ENCODE assay signal across 8 cellular contexts in the genomic region with DNA sequence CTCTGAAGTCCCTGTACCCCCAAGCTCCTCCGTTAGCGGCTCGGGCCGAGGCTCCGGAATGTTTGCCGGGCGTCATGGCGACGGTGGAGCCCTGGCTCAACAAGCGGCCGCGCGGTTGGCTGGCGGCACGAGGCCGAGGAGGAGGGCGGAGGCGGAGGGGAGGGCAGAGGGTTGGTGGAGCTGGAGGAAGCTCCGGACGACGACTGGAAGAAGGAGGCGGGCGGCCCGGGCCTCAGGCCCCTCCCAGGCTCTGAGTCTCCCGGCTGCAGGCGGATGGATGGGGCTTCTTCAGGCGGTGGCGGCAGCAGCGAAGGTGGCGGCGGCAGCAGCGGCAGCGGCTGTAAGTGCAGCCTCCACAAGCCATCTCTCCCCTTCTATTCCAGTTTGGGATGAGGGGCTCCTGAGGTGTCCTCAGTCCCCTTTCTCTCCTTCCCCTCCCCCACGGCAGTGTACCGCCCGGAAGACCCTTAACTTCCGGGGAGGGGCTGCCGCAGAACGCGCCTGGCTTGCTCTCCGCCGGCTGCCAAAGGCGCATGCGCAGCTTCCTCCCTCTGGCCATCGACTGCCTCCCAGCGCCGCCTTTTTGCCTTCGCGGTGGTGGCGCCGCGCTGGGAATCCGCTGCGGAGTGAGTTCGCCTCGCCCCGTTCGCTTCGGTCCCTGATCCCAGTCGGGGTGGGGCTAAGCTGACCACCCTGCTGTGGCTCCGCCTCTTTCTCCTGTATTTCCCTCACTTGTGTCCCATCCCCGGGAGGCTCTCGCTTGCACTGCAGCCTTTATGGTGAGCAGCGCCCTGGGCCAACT. TPM values are rescaled to one million over a fixed set of nuclear protein-coding genes. Genes with fewer than 3 reads are reported as not detected.
DNase-seq lines count a peak whose midpoint lies in the region; ATAC-seq, FAIRE-seq and TF ChIP-seq lines count a peak whose summit lies in the region.

A gene with protein sequence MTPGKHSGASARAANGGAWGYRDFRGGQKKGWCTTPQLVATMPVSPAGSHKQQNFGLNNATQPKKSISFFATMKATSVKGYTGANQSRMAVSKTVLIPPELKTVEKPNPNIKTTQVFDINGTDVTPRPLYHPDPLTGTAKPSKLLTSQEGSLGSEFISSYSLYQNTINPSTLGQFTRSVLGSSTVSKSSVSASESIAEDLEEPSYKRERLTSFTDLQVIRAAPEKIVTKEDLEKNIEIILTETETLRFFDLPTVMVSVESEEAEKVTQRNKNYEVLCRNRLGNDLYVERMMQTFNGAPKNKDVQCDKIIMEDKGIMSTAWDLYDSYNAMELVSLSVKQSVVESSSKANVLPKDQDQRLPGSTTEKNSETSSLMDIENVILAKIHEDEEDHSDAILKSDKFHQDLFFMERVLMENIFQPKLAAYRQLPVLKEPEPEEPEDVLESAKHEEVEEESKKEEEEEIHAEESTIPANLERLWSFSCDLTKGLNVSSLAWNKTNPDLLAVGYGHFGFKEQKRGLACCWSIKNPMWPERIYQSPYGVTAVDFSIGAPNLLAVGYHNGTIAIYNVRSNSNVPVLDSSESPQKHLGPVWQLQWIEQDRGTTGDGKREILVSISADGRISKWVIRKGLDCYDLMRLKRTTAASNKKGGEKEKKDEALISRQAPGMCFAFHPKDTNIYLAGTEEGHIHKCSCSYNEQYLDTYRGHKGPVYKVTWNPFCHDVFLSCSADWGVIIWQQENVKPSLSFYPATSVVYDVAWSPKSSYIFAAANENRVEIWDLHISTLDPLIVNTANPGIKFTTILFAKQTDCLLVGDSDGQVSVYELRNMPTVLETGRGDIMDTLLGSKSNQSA (minus strand): TSS at position 101 of the 802 bp plus-strand sequence. CDS start 25 bp downstream, at position 76.
A gene (plus strand): TSS at position 235 of the 802 bp plus-strand sequence. CDS start 39 bp downstream, at position 274.

- TF ChIP-seq POLR2A in H1 (IDR thresholded peaks at IDR 0.05; ENCODE audit: control extremely low read depth in 1 of 2, low read depth in 2 of 2, low read length in 2 of 2): peak; percentile 79 to 97

- H2BK5ac ChIP-seq in H1 (ENCODE audit: low read depth, low read length): peak within 1 kb of the TSS; percentile 91
- peak within 1 kb of the TSS; percentile 91 for H2BK5ac ChIP-seq in mesenchymal stem cell (ENCODE audit: low read depth, low read length, poor library complexity, severe bottlenecking)

- H2BK12ac ChIP-seq in H1 (ENCODE audit: low read depth, low read length) (peak within 1 kb of the TSS; percentile 86), mesenchymal stem cell (ENCODE audit: low read length in 2 of 2) (peak within 1 kb of the TSS in 1 of 2 experiments; percentile 40)

- H3K4me1 Mint-ChIP-seq in Calu3 (ENCODE audit: low read depth, unreplicated experiment): peaks cover 18% of the 10 kb centered on the region

- peak within 1 kb of the TSS; percentile 99 for H3K27ac Mint-ChIP-seq in Calu3 (ENCODE audit: unreplicated experiment)

- intact Hi-C loops in Calu3 (cut with micrococcal nuclease; ENCODE audit: unreplicated experiment): no loop called here

- peaks cover 3 to 47% of the 10 kb centered on the region in 2 experiments; a peak in 3 of 4 replicates for H3K79me2 ChIP-seq in H1 (ENCODE audit: control insufficient read depth in 1 of 2, insufficient read depth in 2 of 2, low read length in 2 of 2)

- H3K9me3 ChIP-seq in H1 (ENCODE audit: insufficient read depth in 2 of 2, low read depth in 1 of 2, low read length in 1 of 2): no peaks in the 10 kb centered on the region
- no peaks in the 10 kb centered on the region for H3K9me3 ChIP-seq in mesenchymal stem cell (ENCODE audit: control insufficient read depth, low read length)

- H2BK120ac ChIP-seq in H1 (replicated peaks; ENCODE audit: low read depth, low read length): no peak within 1 kb of the TSS
- H2BK120ac ChIP-seq in mesenchymal stem cell (ENCODE audit: low read depth, low read length): peak within 1 kb of the TSS; percentile 93

- H2AFZ ChIP-seq in H1 (ENCODE audit: low read length) (peak within 1 kb of the TSS; percentile 63), mesenchymal stem cell (ENCODE audit: low read depth, low read length) (peak within 1 kb of the TSS; percentile 64)

- H3K36me3 Mint-ChIP-seq in Calu3 (ENCODE audit: insufficient read depth, unreplicated experiment): peaks cover 34% of the 10 kb centered on the region

- H3K4me3 ChIP-seq in H1 (ENCODE audit: extremely low read depth in 1 of 4, insufficient read depth in 2 of 4, low read depth in 3 of 4, low read length in 4 of 4) (peak within 1 kb of the TSS; percentile 59 to 95 (median 83)), mesenchymal stem cell (ENCODE audit: insufficient read depth in 1 of 2, low read depth in 1 of 2, low read length in 2 of 2) (peak within 1 kb of the TSS; percentile 92 to 96)

- TF ChIP-seq EP300 in H1 (IDR thresholded peaks at IDR 0.05; ENCODE audit: borderline replicate concordance in 1 of 2, low read depth in 2 of 2, low read length in 2 of 2): peak in 1 of 2 experiments; percentile 31; a peak in 1 of 3 replicates

- H3K27me3 ChIP-seq in H1 (replicated peaks in 1 of 4; ENCODE audit: control insufficient read depth in 3 of 4, extremely low read depth in 1 of 4, insufficient read depth in 3 of 4, low read length in 3 of 4): no peaks in the 10 kb centered on the region
- H3K27me3 ChIP-seq in mesenchymal stem cell (ENCODE audit: control insufficient read depth in 1 of 2, insufficient read depth in 1 of 2, low read length in 2 of 2): no peaks in the 10 kb centered on the region

- no peaks in the 10 kb centered on the region for H3K27me3 Mint-ChIP-seq in Calu3 (ENCODE audit: unreplicated experiment)

- POLR2A ChIA-PET in H1 (lab: Charles Lee; ENCODE audit: partially characterized antibody): interaction anchor here (0.6 to 3.7 kb wide), 13 partner anchors 11 to 661 kb away, joined by 3 to 29 read pairs (median 3); a partner anchor contains a TSS

- H3K4me1 ChIP-seq in H1 (replicated peaks in 1 of 4; ENCODE audit: control insufficient read depth in 3 of 4, insufficient read depth in 4 of 4, low read length in 3 of 4) (peaks cover 0 to 11% (median 1%) of the 10 kb centered on the region in 4 experiments; a peak in 5 of 7 replicates), mesenchymal stem cell (ENCODE audit: control insufficient read depth, insufficient read depth, low read depth, low read length) (peaks cover 5% of the 10 kb centered on the region)

- H3K9ac ChIP-seq in H1 (replicated peaks in 1 of 4; ENCODE audit: extremely low read depth in 1 of 4, low read depth in 3 of 4, low read length in 3 of 4): peak within 1 kb of the TSS; percentile 73 to 90 (median 86)
- H3K9ac ChIP-seq in mesenchymal stem cell (ENCODE audit: low read length): peak within 1 kb of the TSS; percentile 99

- peak; percentile 92 for ATAC-seq in GM21390 (IDR thresholded peaks at IDR 0.05; ENCODE audit: unreplicated experiment)

- H3K79me1 ChIP-seq in H1 (ENCODE audit: low read depth, low read length) (0 out of 2 replicates have a peak, but pooled peaks cover 2% of the 10 kb centered on the region), mesenchymal stem cell (replicated peaks; ENCODE audit: low read length, poor library complexity, severe bottlenecking) (peaks cover 24% of the 10 kb centered on the region)

- H2BK20ac ChIP-seq in H1 (ENCODE audit: low read length): no peak within 1 kb of the TSS

- peak within 1 kb of the TSS; percentile 96 for H3K56ac ChIP-seq in H1 (replicated peaks; ENCODE audit: insufficient read length, low read depth, low read length)

- H3K27ac ChIP-seq in H1 (ENCODE audit: low read depth, low read length): peak within 1 kb of the TSS; percentile 92
- H3K27ac ChIP-seq in mesenchymal stem cell (ENCODE audit: low read length, poor library complexity, severe bottlenecking): peak within 1 kb of the TSS; percentile 97

- no peaks in the 10 kb centered on the region for H3K9me3 Mint-ChIP-seq in Calu3 (ENCODE audit: low read depth, unreplicated experiment)

- H3K4ac ChIP-seq in H1 (replicated peaks; ENCODE audit: insufficient read length, low read depth, low read length) (peak within 1 kb of the TSS; percentile 41), mesenchymal stem cell (ENCODE audit: low read depth in 1 of 2, low read length in 2 of 2) (peak within 1 kb of the TSS; percentile 90 to 92)

- FAIRE-seq in H1 (lab: Jason Lieb, UNC): peak; percentile 68

- TF ChIP-seq RAD21 in H1 (IDR thresholded peaks at IDR 0.05 in 1 of 2, conservative IDR thresholded peaks at IDR 0.05 in 1 of 2; ENCODE audit: low read depth in 2 of 2, low read length in 2 of 2): no peak; a peak in 1 of 4 replicates

- CTCF ChIA-PET in Calu3 (lab: Charles Lee) (interaction anchor here (0.6 to 1.0 kb wide), 5 partner anchors 10 to 225 kb away, joined by 3 read pairs; no protein-coding TSS in a partner anchor), H1 (lab: Charles Lee; ENCODE audit: partially characterized antibody) (interaction anchor here (0.8 to 2.1 kb wide), 4 partner anchors 8 to 78 kb away, joined by 3 to 6 read pairs (median 4); no protein-coding TSS in a partner anchor)

- 1% methylated on average over 51 of the region's 64 CpGs; no CpG with 5 or more reads in 1 of the 2 experiments for WGBS in H1 (ENCODE audit: extremely low coverage in 1 of 2, insufficient coverage in 1 of 2, insufficient read length in 1 of 2, insufficient replicate concordance in 2 of 2, low coverage in 1 of 2, low lambda C conversion rate in 2 of 2, missing lambda C conversion rate in 1 of 2), 2 experiments
- WGBS in mesenchymal stem cell: under 1% methylated on average over 46 of the region's 64 CpGs

- peaks cover 0 to 2% of the 10 kb centered on the region in 2 experiments for H4K20me1 ChIP-seq in H1 (replicated peaks in 1 of 2; ENCODE audit: control insufficient read depth in 1 of 2, insufficient read depth in 2 of 2, low read length in 2 of 2)

- H4K5ac ChIP-seq in H1 (ENCODE audit: insufficient read length, low read depth, low read length): peak within 1 kb of the TSS; percentile 96

- H2BK15ac ChIP-seq in H1 (ENCODE audit: low read length) (0 out of 2 replicates have a peak within 1 kb of the TSS, but pooled peaks have one; percentile 72), mesenchymal stem cell (ENCODE audit: low read depth, poor library complexity, severe bottlenecking) (peak within 1 kb of the TSS; percentile 92)

- TF ChIP-seq CTCF in Calu3 (IDR thresholded peaks at IDR 0.05; ENCODE audit: unreplicated experiment) (peak; percentile 17), H1 (IDR thresholded peaks at IDR 0.05; ENCODE audit: control extremely low read depth in 1 of 3, insufficient read depth in 1 of 3, low read depth in 1 of 3, low read length in 3 of 3) (no peak)

- H3K23ac ChIP-seq in H1 (ENCODE audit: insufficient read length): no peak within 1 kb of the TSS
- H3K23ac ChIP-seq in mesenchymal stem cell (ENCODE audit: low read length in 2 of 2): no peak within 1 kb of the TSS

- H3K18ac ChIP-seq in H1 (ENCODE audit: extremely low read depth, low read length) (peak within 1 kb of the TSS; percentile 96), mesenchymal stem cell (ENCODE audit: low read depth in 1 of 2, low read length in 2 of 2) (peak within 1 kb of the TSS; percentile 96 to 98)

- no TSS peak for BruUV-seq in Calu3 (replicated peaks; lab: Mats Ljungman, UMichigan)

- H2AK5ac ChIP-seq in H1 (ENCODE audit: low read depth, low read length) (no peak within 1 kb of the TSS), mesenchymal stem cell (ENCODE audit: low read length, severe bottlenecking) (no peak within 1 kb of the TSS)

- H3K36me3 ChIP-seq in H1 (ENCODE audit: control insufficient read depth in 2 of 4, insufficient read depth in 4 of 4, low read length in 3 of 4) (no peaks in the 10 kb centered on the region), mesenchymal stem cell (ENCODE audit: control insufficient read depth in 1 of 2, insufficient read depth in 2 of 2, low read depth in 1 of 2, low read length in 2 of 2) (peaks cover 6 to 9% of the 10 kb centered on the region in 2 experiments)

- peaks cover 11% of the 10 kb centered on the region; the same call in 1 of the 2 replicates for H3K23me2 ChIP-seq in H1 (ENCODE audit: low read depth, low read length)

- H4K8ac ChIP-seq in H1 (ENCODE audit: extremely low read depth, insufficient read depth, low read length) (peak within 1 kb of the TSS; percentile 98; the same call in 1 of the 2 replicates), mesenchymal stem cell (ENCODE audit: low read length) (peak within 1 kb of the TSS; percentile 95)

- H3K4me3 Mint-ChIP-seq in Calu3 (ENCODE audit: low read depth, unreplicated experiment): peak within 1 kb of the TSS; percentile 94

- H3K14ac ChIP-seq in H1 (ENCODE audit: insufficient read length): no peak within 1 kb of the TSS
- H3K14ac ChIP-seq in mesenchymal stem cell (ENCODE audit: low read length in 2 of 2): no peak within 1 kb of the TSS

- peak within 1 kb of the TSS; percentile 76 for H4K91ac ChIP-seq in H1 (replicated peaks; ENCODE audit: insufficient read length, low read length)
- peak within 1 kb of the TSS; percentile 93 for H4K91ac ChIP-seq in mesenchymal stem cell (ENCODE audit: low read length)

- peak; percentile 98 for DNase-seq in Calu3
- DNase-seq in HUDEP-2 (lab: John Stamatoyannopoulos, UW; ENCODE audit: unreplicated experiment in 76 of 76): peak in 75 of 76 experiments; percentile 61 to 97 (median 94)
- peak; percentile 97 for DNase-seq in NOMO-1 treated with dmso at 0.1 percent for 144 hours (lab: John Stamatoyannopoulos, UW; ENCODE audit: unreplicated experiment)
- DNase-seq in activated CD8-positive, alpha-beta memory T cell treated with anti-CD3 and anti-CD28 coated beads, Interleukin-2, amount 50 U/mL, for 1 hour (ENCODE audit: extremely low read depth): peak; percentile 90
- peak; percentile 94 for DNase-seq in H1 (ENCODE audit: low read depth in 1 of 2, low spot score in 2 of 2)
- peak; percentile 99 for DNase-seq in mesenchymal stem cell
- peak; percentile 97 for DNase-seq in stimulated activated CD8-positive, alpha-beta memory T cell treated with anti-CD3 and anti-CD28 coated beads, Interleukin-12 subunit alpha, Interleukin-12 subunit beta, amount 100 ng/mL, for 24 hours (ENCODE audit: extremely low read depth)

- H3K4me2 ChIP-seq in H1 (ENCODE audit: insufficient read depth in 1 of 2, low read depth in 2 of 2, low read length in 2 of 2): peak within 1 kb of the TSS; percentile 81 to 95
- H3K4me2 ChIP-seq in mesenchymal stem cell (ENCODE audit: low read length, poor library complexity, severe bottlenecking): peak within 1 kb of the TSS; percentile 86

RNA-seq across cellular contexts. Expression of the first gene that starts in this region (rescaled TPM):
- total RNA-seq in Calu3 (2022): 5.6 and 6.0 TPM in 2 replicates
- 2.1 and 4.0 TPM in 2 replicates for total RNA-seq in H1 (2021; fragmentation: NEBNext Ultra II Directional; extraction: Animal tissue kit (Norgen Biotek cat#: 25700))
- 0.08 and 0.32 TPM in 2 replicates for polyA plus RNA-seq in H1 (2011; rRNA removed)
- polyA plus RNA-seq in H1 (2011; cell fraction: cytosol; rRNA removed): 0.63 TPM
- 0.09 TPM for polyA plus RNA-seq in H1 (2011; cell fraction: nucleus; rRNA removed)
- polyA plus RNA-seq in H1 (2012, experiment 1 of 2): 0.17 to 0.37 TPM (median 0.28 TPM) in 4 replicates
- polyA plus RNA-seq in H1 (2012, experiment 2 of 2): not detected
- polyA plus RNA-seq in H1 (2013, experiment 1 of 2): 0.34 TPM
- 3.3 TPM for polyA plus RNA-seq in H1 (2013, experiment 2 of 2)
- polyA minus RNA-seq in H1 (2011; rRNA and poly(A)+ RNA removed): 0.82 and 1.3 TPM in 2 replicates
- not detected for polyA minus RNA-seq in H1 (2011; cell fraction: cytosol; rRNA and poly(A)+ RNA removed)
- polyA minus RNA-seq in H1 (2011; cell fraction: nucleus; rRNA and poly(A)+ RNA removed): 3.3 TPM
- 1.4 TPM for polyA plus RNA-seq in mesenchymal stem cell (2013, experiment 1 of 2)
- 2.0 TPM for polyA plus RNA-seq in mesenchymal stem cell (2013, experiment 2 of 2)

RNA-seq across cellular contexts. Expression of the second gene that starts in this region (rescaled TPM):
- total RNA-seq in Calu3 (2022): 27.4 and 29.5 TPM in 2 replicates
- total RNA-seq in H1 (2021; fragmentation: NEBNext Ultra II Directional; extraction: Animal tissue kit (Norgen Biotek cat#: 25700)): 30.8 and 33.5 TPM in 2 replicates
- polyA plus RNA-seq in H1 (2011; rRNA removed): 2.1 and 5.2 TPM in 2 replicates
- polyA plus RNA-seq in H1 (2011; cell fraction: cytosol; rRNA removed): 7.1 TPM
- polyA plus RNA-seq in H1 (2011; cell fraction: nucleus; rRNA removed): 2.7 TPM
- polyA plus RNA-seq in H1 (2012, experiment 1 of 2): 11.4 to 19.7 TPM (median 13.6 TPM) in 4 replicates
- polyA plus RNA-seq in H1 (2012, experiment 2 of 2): 1.3 TPM
- polyA plus RNA-seq in H1 (2013, experiment 1 of 2): 16.1 TPM
- 17.1 TPM for polyA plus RNA-seq in H1 (2013, experiment 2 of 2)
- polyA minus RNA-seq in H1 (2011; rRNA and poly(A)+ RNA removed): 13.0 and 14.0 TPM in 2 replicates
- 20.6 TPM for polyA minus RNA-seq in H1 (2011; cell fraction: cytosol; rRNA and poly(A)+ RNA removed)
- 33.6 TPM for polyA minus RNA-seq in H1 (2011; cell fraction: nucleus; rRNA and poly(A)+ RNA removed)
- 22.2 TPM for polyA plus RNA-seq in mesenchymal stem cell (2013, experiment 1 of 2)
- polyA plus RNA-seq in mesenchymal stem cell (2013, experiment 2 of 2): 23.3 TPM

Comparison
In these comparisons a context has a peak if more than half of its experiments do, and no peak if none do; other contexts are left out.
1. Peak in every context shown above with its lines: DNase-seq, ATAC-seq, H3K4me3 ChIP-seq and H3K27ac ChIP-seq.